In genomic region chr7:101075646-101076045, GRCh38 we compare ENCODE assay signal across 17 cellular contexts. TPM values are rescaled to one million over a fixed set of nuclear protein-coding genes. Genes with fewer than 3 reads are reported as not detected.
"Had no signal": no experiment of that assay in that cellular context is flagged by ENCODE, and none has a peak within 500 bp of the region (broad histone marks: within the 10 kb centered on the region; RNA-seq: fewer than 3 reads in every experiment).

No MANE protein-coding gene starts in this region.

- H3K36me3 ChIP-seq: esophagus squamous epithelium, heart left ventricle, sigmoid colon, suprapubic skin, upper lobe of left lung had no signal

- H3K4me1 ChIP-seq: foreskin keratinocyte, heart left ventricle, sigmoid colon, suprapubic skin had no signal

- DNase-seq: activated CD8-positive, alpha-beta memory T cell treated with anti-CD3 and anti-CD28 coated beads, Interleukin-2, amount 10 ng/mL, durations not matched to agents 7 days and 5 days; activated effector memory CD4-positive, alpha-beta T cell treated with Interleukin-2 at 50 U/mL for 16 hours; activated T-cell treated with anti-CD3 and anti-CD28 coated beads, Interleukin-2, amount 50 U/mL, for 24 hours; amniotic stem cell; esophagus squamous epithelium; foreskin keratinocyte; heart left ventricle; mammary epithelial cell; sigmoid colon; stimulated activated CD4-positive, alpha-beta T cell treated with anti-CD3 and anti-CD28 coated beads, Interleukin-2, amount 100 ng/mL, for 24 hours; stimulated activated naive CD4-positive, alpha-beta T cell; T-helper 17 cell; upper lobe of left lung had no signal

- H3K9me3 ChIP-seq: esophagus squamous epithelium, heart left ventricle, sigmoid colon, suprapubic skin, upper lobe of left lung had no signal

- H3K9me3 Mint-ChIP-seq: activated naive CD4-positive, alpha-beta T cell treated with anti-CD3 and anti-CD28 coated beads, Interleukin-2, amount 50 U/mL, for 24 hours; activated T-cell treated with anti-CD3 and anti-CD28 coated beads, Interleukin-2, amount 50 U/mL, for 24 hours had no signal

- H3K4me3 Mint-ChIP-seq: activated CD8-positive, alpha-beta memory T cell treated with anti-CD3 and anti-CD28 coated beads, Interleukin-2, amount 10 ng/mL, durations not matched to agents 7 days and 5 days; activated naive CD4-positive, alpha-beta T cell treated with anti-CD3 and anti-CD28 coated beads, Interleukin-2, amount 50 U/mL, for 24 hours; activated T-cell treated with anti-CD3 and anti-CD28 coated beads, Interleukin-2, amount 50 U/mL, for 24 hours; brain; T-helper 17 cell had no signal

- H3K36me3 Mint-ChIP-seq: activated CD8-positive, alpha-beta memory T cell treated with anti-CD3 and anti-CD28 coated beads, Interleukin-2, amount 10 ng/mL, durations not matched to agents 7 days and 5 days; activated naive CD4-positive, alpha-beta T cell treated with anti-CD3 and anti-CD28 coated beads, Interleukin-2, amount 50 U/mL, for 24 hours; brain had no signal

- H3K27me3 Mint-ChIP-seq: activated naive CD4-positive, alpha-beta T cell treated with anti-CD3 and anti-CD28 coated beads, Interleukin-2, amount 50 U/mL, for 24 hours had no signal

- H3K4me3 ChIP-seq: esophagus squamous epithelium, heart left ventricle, sigmoid colon, suprapubic skin, upper lobe of left lung had no signal

- H3K27ac Mint-ChIP-seq: activated CD8-positive, alpha-beta memory T cell treated with anti-CD3 and anti-CD28 coated beads, Interleukin-2, amount 10 ng/mL, durations not matched to agents 7 days and 5 days; activated naive CD4-positive, alpha-beta T cell treated with anti-CD3 and anti-CD28 coated beads, Interleukin-2, amount 50 U/mL, for 24 hours; activated T-cell treated with anti-CD3 and anti-CD28 coated beads, Interleukin-2, amount 50 U/mL, for 24 hours; T-helper 17 cell had no signal

- ATAC-seq: activated CD8-positive, alpha-beta memory T cell treated with anti-CD3 and anti-CD28 coated beads, Interleukin-2, amount 10 ng/mL, durations not matched to agents 7 days and 5 days; foreskin keratinocyte; left lobe of liver; T-helper 17 cell had no signal

RNA-seq across cellular contexts. Expression of gene MUC17, which starts 55.8 kb away (rescaled TPM):
- total RNA-seq: activated CD8-positive, alpha-beta memory T cell treated with anti-CD3 and anti-CD28 coated beads, Interleukin-2, amount 10 ng/mL, durations not matched to agents 7 days and 5 days; esophagus squamous epithelium; foreskin keratinocyte; heart left ventricle; left lobe of liver; mammary epithelial cell; T-helper 17 cell; upper lobe of left lung had no signal
